ENCODE assay signal across 16 cellular contexts in the genomic region with DNA sequence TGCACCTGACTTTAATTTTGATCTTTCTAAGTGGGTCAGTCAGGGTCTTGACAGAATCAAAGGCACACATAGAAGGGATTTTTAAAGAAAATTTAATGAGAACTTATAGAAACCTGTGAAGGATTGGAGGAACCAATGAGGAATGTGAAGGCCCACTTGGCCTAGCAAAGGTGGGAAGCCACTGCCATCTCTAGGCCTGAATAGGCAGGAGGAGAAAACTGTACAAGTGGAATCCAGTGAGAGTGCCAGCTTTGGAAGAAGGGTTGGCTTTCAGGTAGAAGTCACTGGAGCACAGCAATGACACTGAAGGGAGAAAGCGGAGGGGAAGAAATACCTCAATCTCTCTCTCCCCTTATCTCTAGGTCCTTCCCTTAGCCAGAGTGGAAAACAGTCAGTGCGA.
A peak's percentile ranks its signal among the peaks of the same experiment; 100 is the strongest.
DNase-seq lines count a peak whose midpoint lies in the region; TF ChIP-seq lines count a peak whose summit lies in the region.
"Had no signal": no experiment of that assay in that cellular context is flagged by ENCODE, and none has a peak within 500 bp of the region (broad histone marks: within the 10 kb centered on the region; RNA-seq: fewer than 3 reads in every experiment).

No MANE protein-coding gene starts in this region.

- TF ChIP-seq CTCF in BE2C (IDR thresholded peaks at IDR 0.05; ENCODE audit: low read depth, low read length): peak; percentile 45; the same call in 1 of the 2 replicates

- no peak overlapping the region for H3K4me3 ChIP-seq in BE2C (ENCODE audit: low read depth, low read length)
- H3K4me3 ChIP-seq: SJSA1 had no signal

- H3K36me3 ChIP-seq in BE2C: no peaks in the 10 kb centered on the region
- H3K36me3 ChIP-seq: SJSA1 had no signal

- intact Hi-C loops in posterior vena cava (cut with DNase I): loop anchor here in 1 of 2 donors (2.0 kb wide), 1 partner anchor 25 kb away; no protein-coding TSS in a partner anchor

- peak; percentile 10 for DNase-seq in BE2C
- DNase-seq in EL: peak; percentile 11
- DNase-seq in SK-N-DZ (ENCODE audit: low spot score): peak; percentile 20
- DNase-seq in kidney glomerular epithelial cell (lab: John Stamatoyannopoulos, UW): peak; percentile 2
- DNase-seq in posterior vena cava (ENCODE audit: low spot score): no peak
- no peak for DNase-seq in NCI-H446 (lab: John Stamatoyannopoulos, UW)
- no peak for DNase-seq in foreskin melanocyte
- DNase-seq in SHP77 treated with DMSO at 0.1 percent for 48 hours (lab: John Stamatoyannopoulos, UW): no peak
- DNase-seq: activated CD8-positive, alpha-beta memory T cell treated with anti-CD3 and anti-CD28 coated beads, Interleukin-2, amount 50 U/mL, for 48 hours; activated naive CD4-positive, alpha-beta T cell treated with anti-CD3 and anti-CD28 coated beads, Interleukin-2, amount 50 U/mL, for 16 hours; NCI-H1105 treated with DMSO at 0.1 percent for 48 hours; NCI-H524 treated with DMSO at 0.1 percent for 48 hours; retina; stimulated activated CD4-positive, alpha-beta T cell treated with anti-CD3 and anti-CD28 coated beads, Interleukin-2, amount 100 ng/mL, for 48 hours; trophoblast cell had no signal

- no peaks in the 10 kb centered on the region; the same call in none of the 2 replicates for H3K4me1 ChIP-seq in BE2C
- H3K4me1 ChIP-seq: SJSA1 had no signal

- H3K9me3 ChIP-seq in BE2C: no peaks in the 10 kb centered on the region
- H3K9me3 ChIP-seq: SJSA1 had no signal

- H3K27me3 ChIP-seq in BE2C: no peaks in the 10 kb centered on the region
- H3K27me3 ChIP-seq: SJSA1 had no signal

Comparison
In these comparisons a context has a peak if more than half of its experiments do, and no peak if none do; other contexts are left out.
1. DNase-seq: peak in BE2C (single experiment), EL (single experiment), SK-N-DZ (single experiment) and kidney glomerular epithelial cell (single experiment); none in posterior vena cava (single experiment), NCI-H446 (0 of 2), foreskin melanocyte (single experiment) and SHP77 treated with DMSO at 0.1 percent for 48 hours (single experiment).